ENCODE assay signal across 16 cellular contexts in the genomic region with DNA sequence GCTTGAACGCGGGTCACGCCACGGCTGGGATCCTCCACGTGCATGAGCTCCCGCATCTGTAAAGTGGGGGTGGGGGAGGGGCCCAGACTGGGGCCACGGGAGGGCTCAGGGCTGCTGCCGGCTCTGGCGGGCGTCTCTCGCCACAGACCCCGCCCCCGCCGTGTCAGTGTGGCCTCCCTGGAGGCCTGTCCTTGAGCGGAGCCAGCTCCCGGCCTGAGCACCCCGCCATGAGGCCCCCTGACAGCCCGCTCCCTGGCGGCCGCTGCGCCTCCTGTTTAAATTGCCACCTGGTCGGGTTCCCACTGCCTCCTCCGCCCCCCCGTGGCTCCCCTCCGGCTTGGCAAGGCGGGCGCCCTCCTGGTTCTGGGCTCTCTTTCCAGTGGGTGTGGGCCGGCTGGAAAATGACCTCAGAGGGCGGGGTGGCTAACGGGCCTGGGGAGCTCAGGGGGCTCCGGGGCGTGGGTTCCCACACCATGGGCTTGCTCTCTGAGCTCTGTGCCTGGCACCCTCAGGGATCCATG. TPM values are rescaled to one million over a fixed set of nuclear protein-coding genes. Genes with fewer than 3 reads are reported as not detected.
"Had no signal": no experiment of that assay in that cellular context is flagged by ENCODE, and none has a peak within 500 bp of the region (broad histone marks: within the 10 kb centered on the region; RNA-seq: fewer than 3 reads in every experiment).

No MANE protein-coding gene starts in this region.

- H3K9me3 ChIP-seq: breast epithelium, esophagus squamous epithelium, left lung had no signal

- H3K4me1 ChIP-seq: left lung had no signal

- H3K4me1 Mint-ChIP-seq: activated naive CD4-positive, alpha-beta T cell treated with anti-CD3 and anti-CD28 coated beads, Interleukin-2, amount 50 U/mL, for 24 hours had no signal

- DNase-seq: activated CD4-positive, alpha-beta T cell treated with anti-CD3 and anti-CD28 coated beads for 48 hours; activated effector memory CD4-positive, alpha-beta T cell treated with Interleukin-2 at 50 U/mL for 16 hours; amniotic stem cell; esophagus squamous epithelium; foreskin fibroblast; left lung; mesenchymal stem cell had no signal

- ATAC-seq: left lung had no signal

- H3K27ac Mint-ChIP-seq: activated naive CD4-positive, alpha-beta T cell treated with anti-CD3 and anti-CD28 coated beads, Interleukin-2, amount 50 U/mL, for 24 hours; nephron; T-helper 1 cell treated with Interleukin-12 subunit alpha and Interleukin-12 subunit beta and Interleukin-4 antibody, amounts not matched to agents 30 μg/mL and 1 μg/mL, for 36 hours had no signal

- H3K4me3 Mint-ChIP-seq: activated naive CD4-positive, alpha-beta T cell treated with anti-CD3 and anti-CD28 coated beads, Interleukin-2, amount 50 U/mL, for 24 hours; nephron; T-helper 1 cell treated with Interleukin-12 subunit alpha and Interleukin-12 subunit beta and Interleukin-4 antibody, amounts not matched to agents 30 μg/mL and 1 μg/mL, for 36 hours had no signal

- H3K36me3 ChIP-seq: breast epithelium, esophagus squamous epithelium, left lung had no signal

- H3K9me3 Mint-ChIP-seq: activated naive CD4-positive, alpha-beta T cell treated with anti-CD3 and anti-CD28 coated beads, Interleukin-2, amount 50 U/mL, for 24 hours; nephron; T-helper 1 cell treated with Interleukin-12 subunit alpha and Interleukin-12 subunit beta and Interleukin-4 antibody, amounts not matched to agents 30 μg/mL and 1 μg/mL, for 36 hours had no signal

- H3K36me3 Mint-ChIP-seq: activated naive CD4-positive, alpha-beta T cell treated with anti-CD3 and anti-CD28 coated beads, Interleukin-2, amount 50 U/mL, for 24 hours had no signal

- H3K27ac ChIP-seq: breast epithelium, esophagus squamous epithelium, left lung, skin epidermis had no signal

- H3K4me3 ChIP-seq: breast epithelium, esophagus squamous epithelium, left lung, skin epidermis had no signal

- FAIRE-seq: islet of Langerhans had no signal

RNA-seq across cellular contexts. Expression of a gene that starts 42.1 kb away (rescaled TPM):
- total RNA-seq: activated CD8-positive, alpha-beta memory T cell treated with anti-CD3 and anti-CD28 coated beads for 36 hours; breast epithelium; esophagus squamous epithelium; left lung; osteoblast had no signal
- polyA plus RNA-seq: thymus had no signal

RNA-seq across cellular contexts. Expression of a gene that starts 48.9 kb away (rescaled TPM):
- total RNA-seq: osteoblast had no signal
